ENCODE assay signal across 8 cellular contexts in the genomic region with DNA sequence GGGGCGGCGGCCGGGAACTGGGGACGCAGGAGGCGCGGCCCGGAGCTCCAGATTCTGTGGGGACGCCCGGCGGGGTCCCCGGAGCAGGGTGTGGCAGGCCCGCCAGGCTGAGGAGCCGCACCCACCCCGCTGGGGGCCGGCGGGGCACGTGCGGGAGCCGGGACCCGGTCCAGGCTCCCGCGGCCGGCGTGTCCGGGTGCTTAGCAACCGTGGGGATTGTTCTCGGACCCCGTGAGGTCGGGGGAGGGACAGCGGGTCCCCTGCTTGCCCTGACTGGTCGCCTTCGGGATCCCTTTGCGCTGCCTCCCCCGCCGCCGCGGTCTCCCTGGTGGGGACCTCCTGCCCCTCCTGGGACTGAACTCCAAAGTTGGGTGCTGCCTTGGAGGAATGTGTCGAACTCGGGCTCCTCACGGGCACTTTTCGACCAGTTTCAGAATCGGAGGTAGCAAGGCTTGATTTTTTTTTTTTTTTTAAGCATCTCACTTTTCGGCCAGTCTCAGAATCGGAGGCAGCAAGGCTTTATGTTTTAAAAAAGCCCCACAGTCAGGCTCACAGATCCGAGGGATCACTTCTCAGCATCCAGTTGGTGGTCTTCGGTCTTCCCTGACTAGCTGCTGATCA. TPM values are rescaled to one million over a fixed set of nuclear protein-coding genes. Genes with fewer than 3 reads are reported as not detected.
A peak's percentile ranks its signal among the peaks of the same experiment; 100 is the strongest.
DNase-seq lines count a peak whose midpoint lies in the region; ATAC-seq and TF ChIP-seq lines count a peak whose summit lies in the region.

No MANE protein-coding gene starts in this region.

- ATAC-seq in HG02642 (IDR thresholded peaks at IDR 0.05; ENCODE audit: poor library complexity, unreplicated experiment) (peak; percentile 31), naive B cell (ENCODE audit: low read depth in 2 of 2) (no peak)

- H3K9me3 Mint-ChIP-seq in naive B cell, result no peaks in the 10 kb centered on the region

- peaks cover 11 to 36% (median 21%) of the 10 kb centered on the region in 3 donors for H3K4me1 Mint-ChIP-seq in naive B cell

- DNase-seq in SIG-M5 treated with dmso at 0.1 percent for 504 hours (lab: John Stamatoyannopoulos, UW; ENCODE audit: unreplicated experiment) (peak; percentile 27), SIG-M5 (lab: John Stamatoyannopoulos, UW) (no peak), NCI-H128 (lab: John Stamatoyannopoulos, UW; ENCODE audit: unreplicated experiment) (peak; percentile 53), activated T-cell treated with anti-CD3 and anti-CD28 coated beads for 24 hours (ENCODE audit: low read depth) (peak; percentile 21), fibroblast of gingiva (ENCODE audit: low read depth) (peak; percentile 9), naive B cell (no peak), suprapubic skin (ENCODE audit: low spot score in 2 of 2) (peak; percentile 81 to 86)

- H3K4me3 ChIP-seq in suprapubic skin, result peak overlapping the region; percentile 99

- peak overlapping the region; percentile 96 for H3K27ac ChIP-seq in suprapubic skin

- no peaks in the 10 kb centered on the region for H3K27me3 ChIP-seq in suprapubic skin

- peaks cover 9% of the 10 kb centered on the region for H3K36me3 ChIP-seq in suprapubic skin

- H3K9me3 ChIP-seq in suprapubic skin, result no peaks in the 10 kb centered on the region

- no peak for TF ChIP-seq POLR2A in suprapubic skin (IDR thresholded peaks at IDR 0.05)

- peak overlapping the region; percentile 49 to 96 (median 94) for H3K27ac Mint-ChIP-seq in naive B cell

- no peaks in the 10 kb centered on the region for H3K27me3 Mint-ChIP-seq in naive B cell

- H3K36me3 Mint-ChIP-seq in naive B cell, result peaks cover 0 to 9% of the 10 kb centered on the region in 2 donors

- WGBS in suprapubic skin, result under 1% methylated on average over 28 of the region's 46 CpGs

- TF ChIP-seq EP300 in suprapubic skin (IDR thresholded peaks at IDR 0.05), result no peak

- H3K4me1 ChIP-seq in suprapubic skin, result peaks cover 24% of the 10 kb centered on the region

- H3K4me3 Mint-ChIP-seq in naive B cell, result peak overlapping the region; percentile 79 to 98 (median 92)

- no peak for TF ChIP-seq CTCF in suprapubic skin (IDR thresholded peaks at IDR 0.05)

RNA-seq across cellular contexts. Expression of gene FAM76A, which starts 0.5 kb away (rescaled TPM):
- 10 to 100 TPM in 4 of 6 donors, 1 to 10 TPM in 2; 4.3 to 13.4 (median 10.9) TPM for polyA plus RNA-seq in naive B cell (ENCODE audit: low read depth in 6 of 6)
- total RNA-seq in suprapubic skin, result 10 to 100 TPM; 17.6 to 28.8 (median 20.8) TPM

RNA-seq across cellular contexts. Expression of gene STX12, which starts 46.7 kb away (rescaled TPM):
- polyA plus RNA-seq in naive B cell (ENCODE audit: low read depth in 6 of 6), result 10 to 100 TPM; 11.2 to 21.4 (median 18.2) TPM
- 10 to 100 TPM; 54.8 to 81.5 (median 72.4) TPM for total RNA-seq in suprapubic skin

RNA-seq across cellular contexts. Expression of gene IFI6, which starts 54.3 kb away (rescaled TPM):
- polyA plus RNA-seq in naive B cell (ENCODE audit: low read depth in 6 of 6), result 10 to 100 TPM; 27.6 to 65.1 (median 52.8) TPM
- total RNA-seq in suprapubic skin, result 10 to 100 TPM in 1 of 4 donors, 1 to 10 TPM in 3; 6.3 to 31.4 (median 8.2) TPM

Comparison
In these comparisons a context has a peak if more than half of its experiments do, and no peak if none do; other contexts are left out.
1. DNase-seq: peak in SIG-M5 treated with dmso at 0.1 percent for 504 hours (single experiment), NCI-H128 (single experiment), activated T-cell treated with anti-CD3 and anti-CD28 coated beads for 24 hours (single experiment), fibroblast of gingiva (single experiment) and suprapubic skin (2 of 2); none in SIG-M5 (single experiment) and naive B cell (single experiment).